26 cellular contexts compared by ENCODE assay signal in the genomic region with DNA sequence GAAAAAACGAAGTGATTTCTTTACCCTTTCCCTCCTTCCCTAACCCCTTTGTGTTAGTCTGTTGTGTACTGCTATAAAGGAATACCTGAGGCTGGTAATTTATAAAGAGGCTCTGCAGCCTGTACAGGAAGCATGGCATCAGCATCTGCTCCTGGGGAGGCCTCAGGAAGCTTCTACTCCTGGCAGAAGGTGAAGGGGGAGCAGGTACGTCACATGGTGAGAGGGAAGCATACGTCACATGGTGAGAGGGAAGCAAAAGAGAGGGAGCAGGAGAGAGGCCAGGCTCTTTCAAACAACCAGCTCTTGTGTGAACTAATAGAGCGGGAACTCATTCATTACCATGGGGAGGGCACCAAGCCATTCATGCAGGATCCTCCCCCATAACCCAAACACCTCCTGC.
"Had no signal": no experiment of that assay in that cellular context is flagged by ENCODE, and none has a peak within 500 bp of the region (broad histone marks: within the 10 kb centered on the region; RNA-seq: fewer than 3 reads in every experiment).

No MANE protein-coding gene starts in this region.

- H3K9me3 Mint-ChIP-seq: activated CD4-positive, alpha-beta memory T cell treated with anti-CD3 and anti-CD28 coated beads for 36 hours; immature natural killer cell; nephron had no signal

- H2AFZ ChIP-seq: parathyroid adenoma had no signal

- H3K9ac ChIP-seq: parathyroid adenoma had no signal

- H3K4me3 ChIP-seq: lower lobe of right lung, psoas muscle, SK-N-MC, spleen, testis, transverse colon had no signal

- H3K27ac ChIP-seq: brain microvascular endothelial cell, lower lobe of right lung, parathyroid adenoma, psoas muscle, SK-N-MC, spleen, testis, transverse colon, VCaP had no signal

- H3K79me2 ChIP-seq: parathyroid adenoma had no signal

- H3K36me3 Mint-ChIP-seq: activated CD4-positive, alpha-beta memory T cell treated with anti-CD3 and anti-CD28 coated beads for 36 hours; immature natural killer cell had no signal

- H3K4me1 ChIP-seq: lower lobe of right lung, parathyroid adenoma, psoas muscle, testis, transverse colon had no signal

- DNase-seq: activated CD4-positive, alpha-beta memory T cell treated with anti-CD3 and anti-CD28 coated beads for 36 hours; activated CD4-positive, alpha-beta T cell treated with anti-CD3 and anti-CD28 coated beads for 4 hours; activated gamma-delta T cell treated with Interleukin-2 at 50 U/mL for 16 hours; activated naive CD4-positive, alpha-beta T cell treated with anti-CD3 and anti-CD28 coated beads, Interleukin-2, amount 50 U/mL, for 16 hours; activated T-cell treated with anti-CD3 and anti-CD28 coated beads, Interleukin-2, amount 50 U/mL, for 1 hour; amniotic stem cell; brain microvascular endothelial cell; cortex of kidney; foreskin fibroblast; hypothalamus; immature natural killer cell; kidney; left colon; lower lobe of right lung; mesendoderm; nucleus accumbens; psoas muscle; spleen; stimulated activated naive CD4-positive, alpha-beta T cell treated with Interleukin-2 at 50 U/mL for 16 hours; T-helper 9 cell; testis; transverse colon had no signal

- H3K4me1 Mint-ChIP-seq: immature natural killer cell had no signal

- H3K27me3 Mint-ChIP-seq: activated CD4-positive, alpha-beta memory T cell treated with anti-CD3 and anti-CD28 coated beads for 36 hours had no signal

- H3K9me3 ChIP-seq: lower lobe of right lung, psoas muscle, spleen, testis, transverse colon had no signal

- H3K36me3 ChIP-seq: brain microvascular endothelial cell, lower lobe of right lung, spleen, transverse colon had no signal

- H3K27me3 ChIP-seq: brain microvascular endothelial cell, spleen, testis, transverse colon had no signal

- ATAC-seq: left colon, lower lobe of right lung, psoas muscle had no signal

- H3K4me3 Mint-ChIP-seq: activated CD4-positive, alpha-beta memory T cell treated with anti-CD3 and anti-CD28 coated beads for 36 hours; immature natural killer cell; nephron had no signal
